In genomic region chrX:16240231-16240905, GRCh38 we compare ENCODE assay signal across 26 cellular contexts.
"Had no signal": no experiment of that assay in that cellular context is flagged by ENCODE, and none has a peak within 500 bp of the region (broad histone marks: within the 10 kb centered on the region; RNA-seq: fewer than 3 reads in every experiment).

No MANE protein-coding gene starts in this region.

- DNase-seq: activated CD4-positive, alpha-beta memory T cell treated with anti-CD3 and anti-CD28 coated beads, Interleukin-2, amount 10 ng/mL, durations not matched to agents 7 days and 5 days; activated CD4-positive, alpha-beta T cell treated with anti-CD3 and anti-CD28 coated beads for 48 hours; activated CD4-positive, CD25-positive, alpha-beta regulatory T cell; activated gamma-delta T cell treated with Interleukin-2 at 50 U/mL for 16 hours; aorta; endodermal cell; foreskin fibroblast; heart right ventricle; kidney glomerular epithelial cell; left ventricle myocardium inferior; midbrain; natural killer cell; pancreas; right lobe of liver; stimulated activated CD4-positive, alpha-beta T cell treated with anti-CD3 and anti-CD28 coated beads, Interleukin-15, amount 100 ng/mL, for 24 hours; stimulated activated naive B cell treated with anti-CD40 and anti-IgM and Interleukin-4, amounts not matched to agents 10 μg/mL and 1 μg/mL and 100 μg/mL, for 72 hours; SW 1271; T-helper 17 cell; transverse colon; uterus had no signal

- H3K4me2 ChIP-seq: smooth muscle cell had no signal

- H3K27me3 Mint-ChIP-seq: activated CD4-positive, alpha-beta memory T cell treated with anti-CD3 and anti-CD28 coated beads, Interleukin-2, amount 10 ng/mL, durations not matched to agents 7 days and 5 days; T-helper 17 cell had no signal

- H3K27ac Mint-ChIP-seq: activated CD4-positive, alpha-beta memory T cell treated with anti-CD3 and anti-CD28 coated beads, Interleukin-2, amount 10 ng/mL, durations not matched to agents 7 days and 5 days; activated naive CD4-positive, alpha-beta T cell treated with anti-CD3 and anti-CD28 coated beads, Interleukin-2, amount 50 U/mL, for 72 hours; activated T-helper 1 cell treated with anti-CD3 and anti-CD28 coated beads, Interleukin-12 subunit alpha, Interleukin-12 subunit beta, Interleukin-2, Interleukin-4 antibody, amounts not matched to agents 30 ng/mL and 10 ng/mL and 1 ng/mL, durations not matched to agents 14 hours and 24 hours and 36 hours; endodermal cell; natural killer cell; stimulated activated naive B cell treated with anti-CD40 and anti-IgM and Interleukin-4, amounts not matched to agents 10 μg/mL and 1 μg/mL and 100 μg/mL, for 72 hours; T-helper 17 cell had no signal

- H3K4me3 ChIP-seq: breast epithelium, coronary artery, heart right ventricle, left ventricle myocardium inferior, pancreas, right lobe of liver, smooth muscle cell, transverse colon, uterus had no signal

- H3K27ac ChIP-seq: breast epithelium, coronary artery, epithelial cell of prostate, heart right ventricle, left ventricle myocardium inferior, pancreas, right lobe of liver, transverse colon, uterus had no signal

- H3K9me3 Mint-ChIP-seq: activated CD4-positive, alpha-beta memory T cell treated with anti-CD3 and anti-CD28 coated beads, Interleukin-2, amount 10 ng/mL, durations not matched to agents 7 days and 5 days; activated naive CD4-positive, alpha-beta T cell treated with anti-CD3 and anti-CD28 coated beads, Interleukin-2, amount 50 U/mL, for 72 hours; activated T-helper 1 cell treated with anti-CD3 and anti-CD28 coated beads, Interleukin-12 subunit alpha, Interleukin-12 subunit beta, Interleukin-2, Interleukin-4 antibody, amounts not matched to agents 30 ng/mL and 10 ng/mL and 1 ng/mL, durations not matched to agents 14 hours and 24 hours and 36 hours; natural killer cell; stimulated activated naive B cell treated with anti-CD40 and anti-IgM and Interleukin-4, amounts not matched to agents 10 μg/mL and 1 μg/mL and 100 μg/mL, for 72 hours had no signal

- H3K9me3 ChIP-seq: breast epithelium, heart right ventricle, left ventricle myocardium inferior, pancreas, right lobe of liver, transverse colon, uterus had no signal

- H3K4me1 Mint-ChIP-seq: natural killer cell; stimulated activated naive B cell treated with anti-CD40 and anti-IgM and Interleukin-4, amounts not matched to agents 10 μg/mL and 1 μg/mL and 100 μg/mL, for 72 hours; T-helper 17 cell had no signal

- ATAC-seq: heart right ventricle; natural killer cell; pancreas; right lobe of liver; stimulated activated naive B cell treated with anti-CD40 and anti-IgM and Interleukin-4, amounts not matched to agents 10 μg/mL and 1 μg/mL and 100 μg/mL, for 72 hours; T-helper 17 cell had no signal

- H3K27me3 ChIP-seq: right lobe of liver, transverse colon, uterus had no signal

- H3K4me3 Mint-ChIP-seq: activated CD4-positive, alpha-beta memory T cell treated with anti-CD3 and anti-CD28 coated beads, Interleukin-2, amount 10 ng/mL, durations not matched to agents 7 days and 5 days; activated T-helper 1 cell treated with anti-CD3 and anti-CD28 coated beads, Interleukin-12 subunit alpha, Interleukin-12 subunit beta, Interleukin-2, Interleukin-4 antibody, amounts not matched to agents 30 ng/mL and 10 ng/mL and 1 ng/mL, durations not matched to agents 14 hours and 24 hours and 36 hours; endodermal cell; natural killer cell; stimulated activated naive B cell treated with anti-CD40 and anti-IgM and Interleukin-4, amounts not matched to agents 10 μg/mL and 1 μg/mL and 100 μg/mL, for 72 hours; T-helper 17 cell had no signal

- H3K36me3 ChIP-seq: breast epithelium, heart right ventricle, left ventricle myocardium inferior, pancreas, right lobe of liver, transverse colon, uterus had no signal

- H3K36me3 Mint-ChIP-seq: activated naive CD4-positive, alpha-beta T cell treated with anti-CD3 and anti-CD28 coated beads, Interleukin-2, amount 50 U/mL, for 72 hours; natural killer cell; stimulated activated naive B cell treated with anti-CD40 and anti-IgM and Interleukin-4, amounts not matched to agents 10 μg/mL and 1 μg/mL and 100 μg/mL, for 72 hours had no signal

- H3K4me1 ChIP-seq: breast epithelium, heart right ventricle, left ventricle myocardium inferior, pancreas, right lobe of liver, transverse colon, uterus had no signal
